Comparison of ENCODE assay signal across 36 cellular contexts in genomic region chr12:5630101-5630500, GRCh38.
"Had no signal": no experiment of that assay in that cellular context is flagged by ENCODE, and none has a peak within 500 bp of the region (broad histone marks: within the 10 kb centered on the region; RNA-seq: fewer than 3 reads in every experiment).

No MANE protein-coding gene starts in this region.

- DNase-seq: Kasumi-1, MG63, MM.1S, MV-4-11, NCI-H1048, NCI-H1092, NCI-H1092 treated with DMSO at 0.1 percent for 48 hours, NCI-H1105, NCI-H1105 treated with DMSO at 0.1 percent for 48 hours, NCI-H1417, NCI-H1417 treated with DMSO at 0.1 percent for 48 hours, NCI-H1436, NCI-H1436 treated with DMSO at 0.1 percent for 48 hours, NCI-H146, NCI-H1694, NCI-H1694 treated with DMSO at 0.1 percent for 48 hours, NCI-H187, NCI-H187 treated with DMSO at 0.1 percent for 48 hours, NCI-H1930, NCI-H2029, NCI-H2029 treated with DMSO at 0.1 percent for 48 hours, NCI-H2081, NCI-H2081 treated with DMSO at 0.1 percent for 48 hours, NCI-H2107, NCI-H2171, NCI-H2171 treated with DMSO at 0.1 percent for 48 hours, NCI-H2227 treated with DMSO at 0.1 percent for 48 hours, NCI-H226, NCI-H345, NCI-H446, NCI-H446 treated with DMSO at 0.1 percent for 48 hours, NCI-H510A, NCI-H510A treated with DMSO at 0.1 percent for 48 hours, NCI-H524 treated with DMSO at 0.1 percent for 48 hours, NCI-H526, NCI-H526 treated with DMSO at 0.1 percent for 48 hours had no signal

- H3K4me3 ChIP-seq: MG63 had no signal

- H3K36me3 ChIP-seq: MG63 had no signal

- H3K9me3 ChIP-seq: MG63 had no signal

- H3K27me3 ChIP-seq: MG63 had no signal
